ENCODE assay signal across 15 cellular contexts in the genomic region with DNA sequence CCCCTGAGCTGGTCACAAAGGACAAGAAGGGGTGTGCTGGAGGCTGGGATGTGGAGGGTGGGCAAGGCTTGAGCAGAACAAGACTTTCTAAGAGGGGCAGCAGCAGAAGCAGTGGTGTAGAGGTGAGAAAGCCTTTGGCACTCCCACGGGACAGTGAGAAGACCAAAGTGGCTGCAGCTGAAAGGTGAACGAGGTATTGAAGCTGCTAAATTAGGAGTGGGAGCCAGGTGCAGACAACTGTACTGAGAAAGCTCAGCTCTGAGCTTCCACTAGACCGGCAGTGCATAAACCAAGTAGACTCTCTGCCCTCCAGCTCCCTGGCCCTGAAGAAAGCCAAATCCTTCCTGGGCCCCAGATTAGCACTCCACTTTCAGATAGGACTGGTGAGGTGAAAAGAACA.
DNase-seq lines count a peak whose midpoint lies in the region; ATAC-seq and TF ChIP-seq lines count a peak whose summit lies in the region.
"Had no signal": no experiment of that assay in that cellular context is flagged by ENCODE, and none has a peak within 500 bp of the region (broad histone marks: within the 10 kb centered on the region; RNA-seq: fewer than 3 reads in every experiment).

No MANE protein-coding gene starts in this region.

- H3K27ac ChIP-seq in sigmoid colon, result no peak overlapping the region
- H3K27ac ChIP-seq: BLaER1 had no signal

- no peak for TF ChIP-seq POLR2A in sigmoid colon (IDR thresholded peaks at IDR 0.05)

- no peak for TF ChIP-seq EP300 in sigmoid colon (IDR thresholded peaks at IDR 0.05)

- peaks cover 62% of the 10 kb centered on the region for H3K27me3 Mint-ChIP-seq in chondrocyte (ENCODE audit: low read depth)

- no peaks in the 10 kb centered on the region for H3K4me1 Mint-ChIP-seq in chondrocyte (ENCODE audit: low read depth)
- H3K4me1 Mint-ChIP-seq: CD8-positive, alpha-beta memory T cell had no signal

- no peak for ATAC-seq in HG03135 (IDR thresholded peaks at IDR 0.05; ENCODE audit: unreplicated experiment)
- ATAC-seq in SK-N-SH treated with all-trans-retinoic acid at 6 μM for 48 hours, result no peak
- ATAC-seq: HCT116 had no signal

- H3K36me3 ChIP-seq in sigmoid colon, result no peaks in the 10 kb centered on the region
- H3K36me3 ChIP-seq: BLaER1 had no signal

- H3K27me3 ChIP-seq in sigmoid colon, result peaks cover 4 to 37% (median 18%) of the 10 kb centered on the region in 3 donors

- no peak for TF ChIP-seq CTCF in chondrocyte (IDR thresholded peaks at IDR 0.05)
- no peak for TF ChIP-seq CTCF in sigmoid colon (IDR thresholded peaks at IDR 0.05)

- H3K4me3 Mint-ChIP-seq in chondrocyte (ENCODE audit: unreplicated experiment), result no peak overlapping the region
- H3K4me3 Mint-ChIP-seq: CD8-positive, alpha-beta memory T cell had no signal

- intact Hi-C loops in sigmoid colon (cut with DNase I), result no loop called here

- no peaks in the 10 kb centered on the region for H3K9me3 ChIP-seq in sigmoid colon
- H3K9me3 ChIP-seq: BLaER1, Caco-2 had no signal

- H3K9me3 Mint-ChIP-seq in chondrocyte (ENCODE audit: low read depth), result no peaks in the 10 kb centered on the region
- H3K9me3 Mint-ChIP-seq: CD8-positive, alpha-beta memory T cell had no signal

- no peaks in the 10 kb centered on the region for H3K4me1 ChIP-seq in sigmoid colon
- H3K4me1 ChIP-seq: BLaER1, Caco-2 had no signal

- DNase-seq in NCI-H1436 (lab: John Stamatoyannopoulos, UW) (peak; percentile 59), NCI-H1436 treated with DMSO at 0.1 percent for 48 hours (lab: John Stamatoyannopoulos, UW) (no peak), chondrocyte (ENCODE audit: low spot score) (peak; percentile 21), sigmoid colon (peak; percentile 25)
- DNase-seq in activated effector memory CD4-positive, alpha-beta T cell treated with anti-CD3 and anti-CD28 coated beads, Interleukin-2, amount 50 U/mL, for 16 hours, result peak; percentile 33
- no peak for DNase-seq in activated effector memory CD4-positive, alpha-beta T cell treated with Interleukin-2 at 50 U/mL for 16 hours
- DNase-seq: 8988T; AML-193; Caco-2; CD8-positive, alpha-beta memory T cell; GF-D8 had no signal

- WGBS in sigmoid colon, 2 donors, result 30 to 56% methylated on average over 3 of the region's 3 CpGs

- H3K27ac Mint-ChIP-seq in chondrocyte (ENCODE audit: unreplicated experiment), result no peak overlapping the region
- H3K27ac Mint-ChIP-seq: CD8-positive, alpha-beta memory T cell had no signal

- no peak overlapping the region for H3K4me3 ChIP-seq in sigmoid colon
- H3K4me3 ChIP-seq: BLaER1 had no signal

- no peaks in the 10 kb centered on the region for H3K36me3 Mint-ChIP-seq in chondrocyte (ENCODE audit: low read depth)
- H3K36me3 Mint-ChIP-seq: CD8-positive, alpha-beta memory T cell had no signal

TF ChIP-seq in SK-N-SH treated with all-trans-retinoic acid at 6 μM for 48 hours, 23 proteins besides CTCF, POLR2A, EP300 and RAD21:
- TF ChIP-seq ZFP30 (CRISPR knock-in tag; IDR thresholded peaks at IDR 0.05) (no peak), ZNF8 (CRISPR knock-in tag; IDR thresholded peaks at IDR 0.05) (no peak), GLIS3 (CRISPR knock-in tag; IDR thresholded peaks at IDR 0.05) (no peak), CSDC2 (CRISPR knock-in tag; IDR thresholded peaks at IDR 0.05) (no peak), ZNF70 (CRISPR knock-in tag; IDR thresholded peaks at IDR 0.05) (no peak), ISL1 (CRISPR knock-in tag; IDR thresholded peaks at IDR 0.05) (no peak), OSR1 (CRISPR knock-in tag; IDR thresholded peaks at IDR 0.05) (no peak), TCF4 (CRISPR knock-in tag; IDR thresholded peaks at IDR 0.05; ENCODE audit: borderline replicate concordance) (no peak), SNAI2 (CRISPR knock-in tag; IDR thresholded peaks at IDR 0.05) (no peak), BACH2 (CRISPR knock-in tag; IDR thresholded peaks at IDR 0.05; ENCODE audit: borderline replicate concordance) (no peak), RARB (CRISPR knock-in tag; IDR thresholded peaks at IDR 0.05) (no peak), ZFP3 (CRISPR knock-in tag; IDR thresholded peaks at IDR 0.05) (no peak)
- TF ChIP-seq, protein P1, sequence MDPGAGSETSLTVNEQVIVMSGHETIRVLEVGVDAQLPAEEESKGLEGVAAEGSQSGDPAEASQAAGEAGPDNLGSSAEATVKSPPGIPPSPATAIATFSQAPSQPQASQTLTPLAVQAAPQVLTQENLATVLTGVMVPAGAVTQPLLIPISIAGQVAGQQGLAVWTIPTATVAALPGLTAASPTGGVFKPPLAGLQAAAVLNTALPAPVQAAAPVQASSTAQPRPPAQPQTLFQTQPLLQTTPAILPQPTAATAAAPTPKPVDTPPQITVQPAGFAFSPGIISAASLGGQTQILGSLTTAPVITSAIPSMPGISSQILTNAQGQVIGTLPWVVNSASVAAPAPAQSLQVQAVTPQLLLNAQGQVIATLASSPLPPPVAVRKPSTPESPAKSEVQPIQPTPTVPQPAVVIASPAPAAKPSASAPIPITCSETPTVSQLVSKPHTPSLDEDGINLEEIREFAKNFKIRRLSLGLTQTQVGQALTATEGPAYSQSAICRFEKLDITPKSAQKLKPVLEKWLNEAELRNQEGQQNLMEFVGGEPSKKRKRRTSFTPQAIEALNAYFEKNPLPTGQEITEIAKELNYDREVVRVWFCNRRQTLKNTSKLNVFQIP (CRISPR knock-in tag; IDR thresholded peaks at IDR 0.05; ENCODE audit: borderline replicate concordance, low read depth), result no peak
- TF ChIP-seq, protein P2, sequence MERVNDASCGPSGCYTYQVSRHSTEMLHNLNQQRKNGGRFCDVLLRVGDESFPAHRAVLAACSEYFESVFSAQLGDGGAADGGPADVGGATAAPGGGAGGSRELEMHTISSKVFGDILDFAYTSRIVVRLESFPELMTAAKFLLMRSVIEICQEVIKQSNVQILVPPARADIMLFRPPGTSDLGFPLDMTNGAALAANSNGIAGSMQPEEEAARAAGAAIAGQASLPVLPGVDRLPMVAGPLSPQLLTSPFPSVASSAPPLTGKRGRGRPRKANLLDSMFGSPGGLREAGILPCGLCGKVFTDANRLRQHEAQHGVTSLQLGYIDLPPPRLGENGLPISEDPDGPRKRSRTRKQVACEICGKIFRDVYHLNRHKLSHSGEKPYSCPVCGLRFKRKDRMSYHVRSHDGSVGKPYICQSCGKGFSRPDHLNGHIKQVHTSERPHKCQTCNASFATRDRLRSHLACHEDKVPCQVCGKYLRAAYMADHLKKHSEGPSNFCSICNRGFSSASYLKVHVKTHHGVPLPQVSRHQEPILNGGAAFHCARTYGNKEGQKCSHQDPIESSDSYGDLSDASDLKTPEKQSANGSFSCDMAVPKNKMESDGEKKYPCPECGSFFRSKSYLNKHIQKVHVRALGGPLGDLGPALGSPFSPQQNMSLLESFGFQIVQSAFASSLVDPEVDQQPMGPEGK (CRISPR knock-in tag; IDR thresholded peaks at IDR 0.05; ENCODE audit: borderline replicate concordance), result no peak
- TF ChIP-seq, protein P3, sequence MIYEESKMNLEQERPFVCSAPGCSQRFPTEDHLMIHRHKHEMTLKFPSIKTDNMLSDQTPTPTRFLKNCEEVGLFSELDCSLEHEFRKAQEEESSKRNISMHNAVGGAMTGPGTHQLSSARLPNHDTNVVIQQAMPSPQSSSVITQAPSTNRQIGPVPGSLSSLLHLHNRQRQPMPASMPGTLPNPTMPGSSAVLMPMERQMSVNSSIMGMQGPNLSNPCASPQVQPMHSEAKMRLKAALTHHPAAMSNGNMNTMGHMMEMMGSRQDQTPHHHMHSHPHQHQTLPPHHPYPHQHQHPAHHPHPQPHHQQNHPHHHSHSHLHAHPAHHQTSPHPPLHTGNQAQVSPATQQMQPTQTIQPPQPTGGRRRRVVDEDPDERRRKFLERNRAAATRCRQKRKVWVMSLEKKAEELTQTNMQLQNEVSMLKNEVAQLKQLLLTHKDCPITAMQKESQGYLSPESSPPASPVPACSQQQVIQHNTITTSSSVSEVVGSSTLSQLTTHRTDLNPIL (CRISPR knock-in tag; IDR thresholded peaks at IDR 0.05; ENCODE audit: low read depth), result no peak

Comparison
In these comparisons a context has a peak if more than half of its experiments do, and no peak if none do; other contexts are left out.
1. DNase-seq: peak in NCI-H1436 (single experiment), activated effector memory CD4-positive, alpha-beta T cell treated with anti-CD3 and anti-CD28 coated beads, Interleukin-2, amount 50 U/mL, for 16 hours (single experiment), chondrocyte (single experiment) and sigmoid colon (single experiment); none in NCI-H1436 treated with DMSO at 0.1 percent for 48 hours (single experiment) and activated effector memory CD4-positive, alpha-beta T cell treated with Interleukin-2 at 50 U/mL for 16 hours (single experiment).